Comparison of ENCODE assay signal across 9 cellular contexts in the genomic region with DNA sequence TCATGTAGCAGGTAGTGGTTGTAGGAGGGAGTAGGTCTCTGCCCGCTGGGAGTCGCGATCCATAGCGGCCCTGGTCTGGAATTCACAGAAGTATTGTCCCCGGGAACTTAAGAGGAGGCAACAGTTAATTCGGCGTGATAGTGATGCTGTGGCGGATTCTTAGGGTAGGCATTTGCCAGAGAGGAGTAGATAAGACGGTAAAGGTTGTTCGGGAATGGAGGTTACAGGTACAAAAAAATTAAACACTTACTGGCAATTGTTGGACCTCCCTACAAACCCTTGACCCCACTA. TPM values are rescaled to one million over a fixed set of nuclear protein-coding genes. Genes with fewer than 3 reads are reported as not detected.
DNase-seq lines count a peak whose midpoint lies in the region; ATAC-seq, FAIRE-seq and TF ChIP-seq lines count a peak whose summit lies in the region.
"Had no signal": no experiment of that assay in that cellular context is flagged by ENCODE, and none has a peak within 500 bp of the region (broad histone marks: within the 10 kb centered on the region; RNA-seq: fewer than 3 reads in every experiment).

No MANE protein-coding gene starts in this region.

- H3K9me2 ChIP-seq in SU-DHL-6 (replicated peaks; ENCODE audit: insufficient read depth, low read length): no peaks in the 10 kb centered on the region

- in situ Hi-C loops in gastrocnemius medialis (cut with MboI; ENCODE audit: low sequenced_read_pairs in 4 of 4): loop anchor here in 1 of 4 donors (25.0 kb wide), 1 partner anchor 497 kb away; a partner anchor contains a TSS

- H3K36me3 ChIP-seq in SU-DHL-6 (ENCODE audit: low read length) (peaks cover 23% of the 10 kb centered on the region; the same call in 1 of the 2 replicates), gastrocnemius medialis (peaks cover 0 to 3% of the 10 kb centered on the region in 2 donors)

- no peak for ATAC-seq in gastrocnemius medialis
- ATAC-seq in GM18519 (IDR thresholded peaks at IDR 0.05; ENCODE audit: low FRiP score, unreplicated experiment): no peak

- peaks cover 20% of the 10 kb centered on the region; the same call in 1 of the 2 replicates for H4K20me1 ChIP-seq in SU-DHL-6 (ENCODE audit: low read depth, low read length)

- H3K27me3 ChIP-seq in SU-DHL-6 (ENCODE audit: low read length): no peaks in the 10 kb centered on the region
- H3K27me3 ChIP-seq in gastrocnemius medialis: no peaks in the 10 kb centered on the region

- FAIRE-seq in GM19239 (lab: Jason Lieb, UNC): peak; percentile 23
- FAIRE-seq: endometrium had no signal

- intact Hi-C loops in gastrocnemius medialis (cut with DNase I; ENCODE audit: low total_unique reads): loop anchor here (2.0 to 5.0 kb wide), 3 partner anchors 223 to 1651 kb away; a partner anchor contains a TSS

- H3K9me3 ChIP-seq in SU-DHL-6 (ENCODE audit: insufficient read depth, low read length) (no peaks in the 10 kb centered on the region), gastrocnemius medialis (no peaks in the 10 kb centered on the region)

- no peaks in the 10 kb centered on the region; the same call in 1 of the 2 replicates for H3F3A ChIP-seq in SU-DHL-6 (ENCODE audit: insufficient read depth)

- H3K79me2 ChIP-seq in SU-DHL-6 (ENCODE audit: insufficient read depth, low read length): peaks cover 55% of the 10 kb centered on the region

- DNase-seq in GM19239 (ENCODE audit: insufficient read length, low spot score): no peak
- no peak for DNase-seq in fibroblast of villous mesenchyme (ENCODE audit: low read depth)
- DNase-seq in gastrocnemius medialis: no peak
- DNase-seq in cortex of kidney (lab: John Stamatoyannopoulos, UW): no peak
- no peak for DNase-seq in GM10266 (ENCODE audit: extremely low spot score)
- DNase-seq in RPMI8226: no peak

- H2AFZ ChIP-seq in SU-DHL-6 (ENCODE audit: low read depth, low read length, severe bottlenecking): peak overlapping the region; percentile 35

- no peak for TF ChIP-seq POLR2A in gastrocnemius medialis (IDR thresholded peaks at IDR 0.05)

- H3K27ac ChIP-seq in SU-DHL-6 (ENCODE audit: low read depth, low read length): peak overlapping the region; percentile 51
- H3K27ac ChIP-seq in gastrocnemius medialis: peak overlapping the region; percentile 87 to 95 (median 94)

- peaks cover 43 to 46% of the 10 kb centered on the region in 2 donors for H3K4me1 ChIP-seq in gastrocnemius medialis

- no peak for TF ChIP-seq CTCF in SU-DHL-6 (IDR thresholded peaks at IDR 0.05; ENCODE audit: insufficient read depth, low read length, poor library complexity, severe bottlenecking)
- no peak for TF ChIP-seq CTCF in fibroblast of villous mesenchyme (IDR thresholded peaks at IDR 0.05; ENCODE audit: insufficient read depth, low read depth, low read length)
- no peak for TF ChIP-seq CTCF in gastrocnemius medialis (IDR thresholded peaks at IDR 0.05 in 4 of 5, conservative IDR thresholded peaks at IDR 0.05 in 1 of 5)
- no peak for TF ChIP-seq CTCF in GM10266 (IDR thresholded peaks at IDR 0.05; ENCODE audit: control insufficient read depth, insufficient read depth, low read depth, missing control alignments)

- peak overlapping the region; percentile 88 for H3K9ac ChIP-seq in SU-DHL-6 (ENCODE audit: low read length)

- H3K4me3 ChIP-seq in SU-DHL-6 (ENCODE audit: insufficient read depth, low read length, poor library complexity, severe bottlenecking): peak overlapping the region; percentile 76
- H3K4me3 ChIP-seq in fibroblast of villous mesenchyme (ENCODE audit: low read depth, low read length): peak overlapping the region; percentile 90
- peak overlapping the region; percentile 66 to 97 (median 90) for H3K4me3 ChIP-seq in gastrocnemius medialis

- H3K4me2 ChIP-seq in SU-DHL-6 (ENCODE audit: low read depth, low read length, poor library complexity, severe bottlenecking): peak overlapping the region; percentile 66

RNA-seq across cellular contexts. Expression of a gene that starts 0.7 kb away (rescaled TPM):
- total RNA-seq in fibroblast of villous mesenchyme (32.9 and 39.3 TPM in 2 replicates), gastrocnemius medialis (100 to 1,000 TPM in 1 of 4 donors, 10 to 100 TPM in 3; 16.2 to 250 (median 20.5) TPM)
